ENCODE assay signal across 10 cellular contexts in the genomic region with DNA sequence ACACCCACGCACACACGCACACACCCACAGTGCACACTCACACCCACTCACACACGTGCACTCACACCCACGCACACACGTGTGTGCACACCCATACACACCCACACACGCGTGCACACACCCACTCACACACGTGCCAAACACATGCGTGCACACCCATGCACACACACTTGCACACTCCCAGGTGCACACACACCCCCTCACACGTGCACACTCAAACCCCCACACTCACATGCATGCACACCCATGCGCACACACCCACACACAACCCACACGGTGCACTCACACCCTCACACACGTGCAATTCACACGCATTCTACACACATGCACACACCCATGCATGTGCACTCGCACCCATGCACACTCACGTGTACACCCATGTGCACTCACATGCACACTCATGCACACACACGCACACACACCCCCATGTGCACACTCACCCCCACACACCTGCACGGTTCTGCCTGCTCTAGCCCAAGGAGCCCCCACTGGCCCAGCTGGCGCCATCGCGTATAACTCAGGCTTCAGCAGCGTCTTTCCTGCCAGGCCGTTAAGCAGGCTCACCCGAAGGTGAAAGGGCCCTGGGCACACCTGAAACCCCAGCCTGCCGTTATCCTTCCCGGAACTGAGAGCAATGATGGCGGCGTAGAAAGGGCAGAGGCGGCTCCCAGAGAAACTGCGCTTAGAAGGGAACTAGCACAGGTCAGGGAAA.
A peak's percentile ranks its signal among the peaks of the same experiment; 100 is the strongest.
DNase-seq lines count a peak whose midpoint lies in the region; ATAC-seq and TF ChIP-seq lines count a peak whose summit lies in the region.
"Had no signal": no experiment of that assay in that cellular context is flagged by ENCODE, and none has a peak within 500 bp of the region (broad histone marks: within the 10 kb centered on the region; RNA-seq: fewer than 3 reads in every experiment).

No MANE protein-coding gene starts in this region.

- H3K4me1 Mint-ChIP-seq in activated naive CD4-positive, alpha-beta T cell treated with anti-CD3 and anti-CD28 coated beads for 36 hours (ENCODE audit: low read depth) = peaks cover 38% of the 10 kb centered on the region
- H3K4me1 Mint-ChIP-seq in WTC11 (no peaks in the 10 kb centered on the region), immature natural killer cell (peaks cover 5 to 15% of the 10 kb centered on the region in 2 donors)

- CTCF ChIA-PET in activated naive CD4-positive, alpha-beta T cell treated with anti-CD3 and anti-CD28 coated beads for 36 hours (lab: Charles Lee) = interaction anchor here (1.0 to 1.4 kb wide), 2 partner anchors 17 to 36 kb away, joined by 3 to 4 read pairs; no protein-coding TSS in a partner anchor
- CTCF ChIA-PET in WTC11 (lab: Charles Lee) = no interaction called here

- peak overlapping the region; percentile 85 for H3K4me3 Mint-ChIP-seq in activated naive CD4-positive, alpha-beta T cell treated with anti-CD3 and anti-CD28 coated beads for 36 hours
- H3K4me3 Mint-ChIP-seq in WTC11 = no peak overlapping the region
- H3K4me3 Mint-ChIP-seq in immature natural killer cell = peak overlapping the region; percentile 13 to 89 (median 40)

- no peaks in the 10 kb centered on the region for H3K27me3 Mint-ChIP-seq in activated naive CD4-positive, alpha-beta T cell treated with anti-CD3 and anti-CD28 coated beads for 36 hours (ENCODE audit: low read depth)
- H3K27me3 Mint-ChIP-seq in WTC11 (ENCODE audit: low read depth) (no peaks in the 10 kb centered on the region), immature natural killer cell (ENCODE audit: low read depth in 3 of 3) (peaks cover 17 to 29% (median 21%) of the 10 kb centered on the region in 3 donors)

- DNase-seq in activated naive CD4-positive, alpha-beta T cell treated with anti-CD3 and anti-CD28 coated beads for 36 hours = no peak
- DNase-seq in activated naive CD4-positive, alpha-beta T cell treated with Interleukin-2 at 50 U/mL for 16 hours = no peak
- DNase-seq in WTC11 (ENCODE audit: low spot score) (no peak), immature natural killer cell (no peak)
- DNase-seq in stimulated activated naive CD8-positive, alpha-beta T cell treated with anti-CD3 and anti-CD28 coated beads, Interleukin-15, Interleukin-2, amounts not matched to agents 100 U/mL and 50 U/mL, for 24 hours = no peak
- no peak for DNase-seq in effector CD8-positive, alpha-beta T cell (lab: John Stamatoyannopoulos, UW)
- DNase-seq: NCI-H774 had no signal

- peaks cover 17% of the 10 kb centered on the region for H3K9me3 Mint-ChIP-seq in activated naive CD4-positive, alpha-beta T cell treated with anti-CD3 and anti-CD28 coated beads for 36 hours
- H3K9me3 Mint-ChIP-seq in WTC11 (peaks cover 20% of the 10 kb centered on the region), immature natural killer cell (peaks cover 0 to 6% (median 5%) of the 10 kb centered on the region in 6 donors)

- intact Hi-C loops in activated naive CD4-positive, alpha-beta T cell treated with anti-CD3 and anti-CD28 coated beads for 36 hours (cut with micrococcal nuclease) = loop anchor here (1.0 to 5.0 kb wide), 6 partner anchors 18 to 221 kb away; a partner anchor contains a TSS

- POLR2A ChIA-PET in WTC11 (lab: Charles Lee) = no interaction called here

- peak overlapping the region; percentile 95 for H3K27ac Mint-ChIP-seq in activated naive CD4-positive, alpha-beta T cell treated with anti-CD3 and anti-CD28 coated beads for 36 hours
- H3K27ac Mint-ChIP-seq in WTC11 (peak overlapping the region; percentile 56), immature natural killer cell (peak overlapping the region in 3 of 6 donors; percentile 21 to 92 (median 45))

- ATAC-seq in WTC11 = no peak
- peak; percentile 22 for ATAC-seq in stimulated activated naive CD8-positive, alpha-beta T cell treated with anti-CD3 and anti-CD28 coated beads, Interleukin-15, Interleukin-2, amounts not matched to agents 100 U/mL and 50 U/mL, for 24 hours
- no peak for ATAC-seq in HG03196 (IDR thresholded peaks at IDR 0.05; ENCODE audit: unreplicated experiment)
- ATAC-seq in GM18498 (IDR thresholded peaks at IDR 0.05; ENCODE audit: unreplicated experiment) = no peak
- ATAC-seq: body of pancreas had no signal

- no peak for TF ChIP-seq CTCF in WTC11 (IDR thresholded peaks at IDR 0.05)

- peaks cover 38% of the 10 kb centered on the region for H3K36me3 Mint-ChIP-seq in activated naive CD4-positive, alpha-beta T cell treated with anti-CD3 and anti-CD28 coated beads for 36 hours (ENCODE audit: low read depth)
- H3K36me3 Mint-ChIP-seq in WTC11 = peaks cover 54% of the 10 kb centered on the region
- peaks cover 5% of the 10 kb centered on the region in 3 donors for H3K36me3 Mint-ChIP-seq in immature natural killer cell

TF ChIP-seq in WTC11, 78 proteins besides CTCF, POLR2A, EP300 and RAD21:
- TF ChIP-seq MYBL2 (CRISPR knock-in tag; IDR thresholded peaks at IDR 0.05) (no peak), TCF7 (CRISPR knock-in tag; IDR thresholded peaks at IDR 0.05; ENCODE audit: low read depth) (0 out of 2 replicates have a peak, but pooled peaks have one; percentile 51)
- TF ChIP-seq, protein P1, sequence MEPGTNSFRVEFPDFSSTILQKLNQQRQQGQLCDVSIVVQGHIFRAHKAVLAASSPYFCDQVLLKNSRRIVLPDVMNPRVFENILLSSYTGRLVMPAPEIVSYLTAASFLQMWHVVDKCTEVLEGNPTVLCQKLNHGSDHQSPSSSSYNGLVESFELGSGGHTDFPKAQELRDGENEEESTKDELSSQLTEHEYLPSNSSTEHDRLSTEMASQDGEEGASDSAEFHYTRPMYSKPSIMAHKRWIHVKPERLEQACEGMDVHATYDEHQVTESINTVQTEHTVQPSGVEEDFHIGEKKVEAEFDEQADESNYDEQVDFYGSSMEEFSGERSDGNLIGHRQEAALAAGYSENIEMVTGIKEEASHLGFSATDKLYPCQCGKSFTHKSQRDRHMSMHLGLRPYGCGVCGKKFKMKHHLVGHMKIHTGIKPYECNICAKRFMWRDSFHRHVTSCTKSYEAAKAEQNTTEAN (CRISPR knock-in tag; IDR thresholded peaks at IDR 0.05) = peak; percentile 99; the same call in 1 of the 2 replicates
